In the genomic region with DNA sequence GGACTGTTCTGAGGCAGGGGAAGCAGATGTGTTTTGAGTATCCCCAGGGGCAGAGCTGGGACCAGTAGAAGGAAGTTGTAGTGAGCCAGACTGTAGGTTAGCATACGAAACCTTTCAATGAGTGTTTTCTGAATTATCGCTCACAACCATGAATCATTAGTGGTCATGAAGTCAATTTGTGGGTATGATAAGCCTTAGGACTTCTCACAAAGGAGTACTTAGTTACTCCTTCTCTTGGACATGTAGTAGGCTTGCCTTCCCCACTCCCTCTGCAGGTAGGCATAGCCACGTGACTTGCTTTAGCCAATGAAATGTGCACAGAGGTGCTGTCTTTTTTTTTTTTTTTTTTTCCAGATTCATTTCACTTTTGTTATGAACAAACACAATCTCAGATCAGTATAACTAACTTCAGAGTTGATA, we compare ENCODE assay signal across 8 cellular contexts. TPM values are rescaled to one million over a fixed set of nuclear protein-coding genes. Genes with fewer than 3 reads are reported as not detected.
DNase-seq lines count a peak whose midpoint lies in the region; TF ChIP-seq lines count a peak whose summit lies in the region.

No MANE protein-coding gene starts in this region.

- peaks cover 56% of the 10 kb centered on the region for H3K4me1 Mint-ChIP-seq in CD14-positive monocyte
- H3K4me1 Mint-ChIP-seq in activated CD4-positive, alpha-beta T cell treated with anti-CD3 and anti-CD28 coated beads, Interleukin-2, amount 10 ng/mL, durations not matched to agents 7 days and 5 days, result peaks cover 2% of the 10 kb centered on the region

- POLR2A ChIA-PET in activated CD4-positive, alpha-beta T cell treated with anti-CD3 and anti-CD28 coated beads, Interleukin-2, amount 10 ng/mL, durations not matched to agents 7 days and 5 days (lab: Charles Lee), result no interaction called here

- no peak for TF ChIP-seq CTCF in CD14-positive monocyte (IDR thresholded peaks at IDR 0.05)
- TF ChIP-seq CTCF in GM20000 (IDR thresholded peaks at IDR 0.05; ENCODE audit: extremely low read depth, missing control alignments), result no peak
- no peak for TF ChIP-seq CTCF in fibroblast of mammary gland (conservative IDR thresholded peaks at IDR 0.05; ENCODE audit: control insufficient read depth, insufficient read depth, low read depth, low read length)
- no peak for TF ChIP-seq CTCF in tibial artery (IDR thresholded peaks at IDR 0.05)

- intact Hi-C loops in CD14-positive monocyte (cut with micrococcal nuclease), result loop anchor here in 1 of 2 donors (5.0 kb wide), 1 partner anchor 238 kb away; a partner anchor contains a TSS
- intact Hi-C loops in tibial artery (cut with DNase I; ENCODE audit: low total_unique reads), result no loop called here

- H3K27ac ChIP-seq in tibial artery, result no peak overlapping the region
- H3K27ac ChIP-seq in SJCRH30, result no peak overlapping the region

- H3K27ac Mint-ChIP-seq in CD14-positive monocyte, result peak overlapping the region; percentile 79 to 95 (median 92)
- no peak overlapping the region for H3K27ac Mint-ChIP-seq in activated CD4-positive, alpha-beta T cell treated with anti-CD3 and anti-CD28 coated beads, Interleukin-2, amount 10 ng/mL, durations not matched to agents 7 days and 5 days

- H3K27me3 ChIP-seq in tibial artery (no peaks in the 10 kb centered on the region), SJCRH30 (no peaks in the 10 kb centered on the region)

- peak overlapping the region; percentile 33 to 59 for H3K4me3 Mint-ChIP-seq in CD14-positive monocyte
- no peak overlapping the region for H3K4me3 Mint-ChIP-seq in activated CD4-positive, alpha-beta T cell treated with anti-CD3 and anti-CD28 coated beads, Interleukin-2, amount 10 ng/mL, durations not matched to agents 7 days and 5 days

- H3K4me1 ChIP-seq in tibial artery, result no peaks in the 10 kb centered on the region
- H3K4me1 ChIP-seq in SJCRH30, result no peaks in the 10 kb centered on the region

- H3K36me3 ChIP-seq in tibial artery, result peaks cover 16 to 54% (median 36%) of the 10 kb centered on the region in 3 donors
- H3K36me3 ChIP-seq in SJCRH30, result no peaks in the 10 kb centered on the region

- DNase-seq in CD14-positive monocyte (ENCODE audit: low spot score), result peak; percentile 52
- peak; percentile 56 for DNase-seq in GM20000 (ENCODE audit: low spot score)
- peak; percentile 32 to 72 for DNase-seq in NOMO-1 (lab: John Stamatoyannopoulos, UW; ENCODE audit: unreplicated experiment in 2 of 2)
- DNase-seq in fibroblast of mammary gland (ENCODE audit: low read depth), result peak; percentile 60
- DNase-seq in tibial artery, result no peak
- no peak for DNase-seq in NCI-H2227 treated with DMSO at 0.1 percent for 48 hours (lab: John Stamatoyannopoulos, UW)
- no peak for DNase-seq in SJCRH30
- no peak for DNase-seq in activated CD4-positive, alpha-beta T cell treated with anti-CD3 and anti-CD28 coated beads, Interleukin-2, amount 10 ng/mL, durations not matched to agents 7 days and 5 days

- peaks cover 0 to 2% (median 0%) of the 10 kb centered on the region in 7 donors for H3K9me3 Mint-ChIP-seq in CD14-positive monocyte
- no peaks in the 10 kb centered on the region for H3K9me3 Mint-ChIP-seq in activated CD4-positive, alpha-beta T cell treated with anti-CD3 and anti-CD28 coated beads, Interleukin-2, amount 10 ng/mL, durations not matched to agents 7 days and 5 days

- CTCF ChIA-PET in activated CD4-positive, alpha-beta T cell treated with anti-CD3 and anti-CD28 coated beads, Interleukin-2, amount 10 ng/mL, durations not matched to agents 7 days and 5 days (lab: Charles Lee), result interaction anchor here (1.1 to 1.3 kb wide), 2 partner anchors 10 to 72 kb away, joined by 3 to 4 read pairs; no protein-coding TSS in a partner anchor

- no peak overlapping the region for H3K4me3 ChIP-seq in fibroblast of mammary gland (ENCODE audit: control insufficient read depth, low read depth, low read length)
- no peak overlapping the region for H3K4me3 ChIP-seq in tibial artery
- no peak overlapping the region for H3K4me3 ChIP-seq in SJCRH30

- H3K9me3 ChIP-seq in tibial artery, result no peaks in the 10 kb centered on the region
- no peaks in the 10 kb centered on the region for H3K9me3 ChIP-seq in SJCRH30 (replicated peaks)

- peaks cover 20 to 23% of the 10 kb centered on the region in 2 donors for H3K36me3 Mint-ChIP-seq in CD14-positive monocyte
- H3K36me3 Mint-ChIP-seq in activated CD4-positive, alpha-beta T cell treated with anti-CD3 and anti-CD28 coated beads, Interleukin-2, amount 10 ng/mL, durations not matched to agents 7 days and 5 days (ENCODE audit: low read depth), result peaks cover 7% of the 10 kb centered on the region

- H3K27me3 Mint-ChIP-seq in CD14-positive monocyte (ENCODE audit: low read depth in 3 of 3), result no peaks in the 10 kb centered on the region
- no peaks in the 10 kb centered on the region for H3K27me3 Mint-ChIP-seq in activated CD4-positive, alpha-beta T cell treated with anti-CD3 and anti-CD28 coated beads, Interleukin-2, amount 10 ng/mL, durations not matched to agents 7 days and 5 days

RNA-seq across cellular contexts. Expression of a gene that starts 23.9 kb away (rescaled TPM):
- 10 to 100 TPM; 11.5 TPM for polyA plus RNA-seq in CD14-positive monocyte
- total RNA-seq in SJCRH30 (2014; rRNA removed; shearing (Covaris generic)), result 0.34 TPM in 1 of 2 replicates, not detected in the other
- 1 to 10 TPM; 6.1 to 7.6 TPM for total RNA-seq in activated CD4-positive, alpha-beta T cell treated with anti-CD3 and anti-CD28 coated beads, Interleukin-2, amount 10 ng/mL, durations not matched to agents 7 days and 5 days

RNA-seq across cellular contexts. Expression of a gene that starts 29.6 kb away (rescaled TPM):
- 10 to 100 TPM in 1 of 2 donors, 1 to 10 TPM in 1; 8.5 to 10.4 TPM for polyA plus RNA-seq in CD14-positive monocyte
- total RNA-seq in SJCRH30 (2014; rRNA removed; shearing (Covaris generic)), result 23.7 TPM in 2 replicates
- 10 to 100 TPM; 22.2 to 22.3 TPM for total RNA-seq in activated CD4-positive, alpha-beta T cell treated with anti-CD3 and anti-CD28 coated beads, Interleukin-2, amount 10 ng/mL, durations not matched to agents 7 days and 5 days

Comparison
In these comparisons a context has a peak if more than half of its experiments do, and no peak if none do; other contexts are left out.
1. DNase-seq: peak in CD14-positive monocyte (single experiment), GM20000 (single experiment), NOMO-1 (2 of 2) and fibroblast of mammary gland (single experiment); none in tibial artery (0 of 2), NCI-H2227 treated with DMSO at 0.1 percent for 48 hours (single experiment), SJCRH30 (0 of 2) and activated CD4-positive, alpha-beta T cell treated with anti-CD3 and anti-CD28 coated beads, Interleukin-2, amount 10 ng/mL, durations not matched to agents 7 days and 5 days (single experiment).